1 cellular context compared by ENCODE assay signal in the genomic region with DNA sequence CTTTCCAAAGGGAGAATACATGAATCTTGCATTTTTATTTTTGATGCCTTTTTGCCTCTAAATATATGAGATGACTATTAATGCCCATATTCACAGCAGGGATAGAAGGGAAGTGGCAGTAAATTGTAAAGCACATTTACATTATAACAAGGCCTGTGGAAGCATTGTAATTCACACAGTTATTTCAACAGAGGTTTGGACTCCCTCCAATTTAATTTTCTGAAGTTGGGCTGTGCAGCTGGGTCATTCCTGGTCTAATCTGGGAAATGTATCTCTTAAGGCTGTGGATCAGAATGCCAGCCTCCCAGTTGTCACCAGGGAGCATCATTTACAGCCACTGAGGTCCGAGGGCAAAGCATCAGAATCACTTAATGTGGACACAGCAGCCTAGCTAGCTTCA.
TF ChIP-seq lines count a peak whose summit lies in the region.

No MANE protein-coding gene starts in this region.

TF ChIP-seq in GM23338, 12 proteins besides CTCF, POLR2A, EP300 and RAD21 (continued from another document):
- TF ChIP-seq, protein P1, sequence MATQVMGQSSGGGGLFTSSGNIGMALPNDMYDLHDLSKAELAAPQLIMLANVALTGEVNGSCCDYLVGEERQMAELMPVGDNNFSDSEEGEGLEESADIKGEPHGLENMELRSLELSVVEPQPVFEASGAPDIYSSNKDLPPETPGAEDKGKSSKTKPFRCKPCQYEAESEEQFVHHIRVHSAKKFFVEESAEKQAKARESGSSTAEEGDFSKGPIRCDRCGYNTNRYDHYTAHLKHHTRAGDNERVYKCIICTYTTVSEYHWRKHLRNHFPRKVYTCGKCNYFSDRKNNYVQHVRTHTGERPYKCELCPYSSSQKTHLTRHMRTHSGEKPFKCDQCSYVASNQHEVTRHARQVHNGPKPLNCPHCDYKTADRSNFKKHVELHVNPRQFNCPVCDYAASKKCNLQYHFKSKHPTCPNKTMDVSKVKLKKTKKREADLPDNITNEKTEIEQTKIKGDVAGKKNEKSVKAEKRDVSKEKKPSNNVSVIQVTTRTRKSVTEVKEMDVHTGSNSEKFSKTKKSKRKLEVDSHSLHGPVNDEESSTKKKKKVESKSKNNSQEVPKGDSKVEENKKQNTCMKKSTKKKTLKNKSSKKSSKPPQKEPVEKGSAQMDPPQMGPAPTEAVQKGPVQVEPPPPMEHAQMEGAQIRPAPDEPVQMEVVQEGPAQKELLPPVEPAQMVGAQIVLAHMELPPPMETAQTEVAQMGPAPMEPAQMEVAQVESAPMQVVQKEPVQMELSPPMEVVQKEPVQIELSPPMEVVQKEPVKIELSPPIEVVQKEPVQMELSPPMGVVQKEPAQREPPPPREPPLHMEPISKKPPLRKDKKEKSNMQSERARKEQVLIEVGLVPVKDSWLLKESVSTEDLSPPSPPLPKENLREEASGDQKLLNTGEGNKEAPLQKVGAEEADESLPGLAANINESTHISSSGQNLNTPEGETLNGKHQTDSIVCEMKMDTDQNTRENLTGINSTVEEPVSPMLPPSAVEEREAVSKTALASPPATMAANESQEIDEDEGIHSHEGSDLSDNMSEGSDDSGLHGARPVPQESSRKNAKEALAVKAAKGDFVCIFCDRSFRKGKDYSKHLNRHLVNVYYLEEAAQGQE (IDR thresholded peaks at IDR 0.05; ENCODE audit: unreplicated experiment): no peak
- TF ChIP-seq, protein P2, sequence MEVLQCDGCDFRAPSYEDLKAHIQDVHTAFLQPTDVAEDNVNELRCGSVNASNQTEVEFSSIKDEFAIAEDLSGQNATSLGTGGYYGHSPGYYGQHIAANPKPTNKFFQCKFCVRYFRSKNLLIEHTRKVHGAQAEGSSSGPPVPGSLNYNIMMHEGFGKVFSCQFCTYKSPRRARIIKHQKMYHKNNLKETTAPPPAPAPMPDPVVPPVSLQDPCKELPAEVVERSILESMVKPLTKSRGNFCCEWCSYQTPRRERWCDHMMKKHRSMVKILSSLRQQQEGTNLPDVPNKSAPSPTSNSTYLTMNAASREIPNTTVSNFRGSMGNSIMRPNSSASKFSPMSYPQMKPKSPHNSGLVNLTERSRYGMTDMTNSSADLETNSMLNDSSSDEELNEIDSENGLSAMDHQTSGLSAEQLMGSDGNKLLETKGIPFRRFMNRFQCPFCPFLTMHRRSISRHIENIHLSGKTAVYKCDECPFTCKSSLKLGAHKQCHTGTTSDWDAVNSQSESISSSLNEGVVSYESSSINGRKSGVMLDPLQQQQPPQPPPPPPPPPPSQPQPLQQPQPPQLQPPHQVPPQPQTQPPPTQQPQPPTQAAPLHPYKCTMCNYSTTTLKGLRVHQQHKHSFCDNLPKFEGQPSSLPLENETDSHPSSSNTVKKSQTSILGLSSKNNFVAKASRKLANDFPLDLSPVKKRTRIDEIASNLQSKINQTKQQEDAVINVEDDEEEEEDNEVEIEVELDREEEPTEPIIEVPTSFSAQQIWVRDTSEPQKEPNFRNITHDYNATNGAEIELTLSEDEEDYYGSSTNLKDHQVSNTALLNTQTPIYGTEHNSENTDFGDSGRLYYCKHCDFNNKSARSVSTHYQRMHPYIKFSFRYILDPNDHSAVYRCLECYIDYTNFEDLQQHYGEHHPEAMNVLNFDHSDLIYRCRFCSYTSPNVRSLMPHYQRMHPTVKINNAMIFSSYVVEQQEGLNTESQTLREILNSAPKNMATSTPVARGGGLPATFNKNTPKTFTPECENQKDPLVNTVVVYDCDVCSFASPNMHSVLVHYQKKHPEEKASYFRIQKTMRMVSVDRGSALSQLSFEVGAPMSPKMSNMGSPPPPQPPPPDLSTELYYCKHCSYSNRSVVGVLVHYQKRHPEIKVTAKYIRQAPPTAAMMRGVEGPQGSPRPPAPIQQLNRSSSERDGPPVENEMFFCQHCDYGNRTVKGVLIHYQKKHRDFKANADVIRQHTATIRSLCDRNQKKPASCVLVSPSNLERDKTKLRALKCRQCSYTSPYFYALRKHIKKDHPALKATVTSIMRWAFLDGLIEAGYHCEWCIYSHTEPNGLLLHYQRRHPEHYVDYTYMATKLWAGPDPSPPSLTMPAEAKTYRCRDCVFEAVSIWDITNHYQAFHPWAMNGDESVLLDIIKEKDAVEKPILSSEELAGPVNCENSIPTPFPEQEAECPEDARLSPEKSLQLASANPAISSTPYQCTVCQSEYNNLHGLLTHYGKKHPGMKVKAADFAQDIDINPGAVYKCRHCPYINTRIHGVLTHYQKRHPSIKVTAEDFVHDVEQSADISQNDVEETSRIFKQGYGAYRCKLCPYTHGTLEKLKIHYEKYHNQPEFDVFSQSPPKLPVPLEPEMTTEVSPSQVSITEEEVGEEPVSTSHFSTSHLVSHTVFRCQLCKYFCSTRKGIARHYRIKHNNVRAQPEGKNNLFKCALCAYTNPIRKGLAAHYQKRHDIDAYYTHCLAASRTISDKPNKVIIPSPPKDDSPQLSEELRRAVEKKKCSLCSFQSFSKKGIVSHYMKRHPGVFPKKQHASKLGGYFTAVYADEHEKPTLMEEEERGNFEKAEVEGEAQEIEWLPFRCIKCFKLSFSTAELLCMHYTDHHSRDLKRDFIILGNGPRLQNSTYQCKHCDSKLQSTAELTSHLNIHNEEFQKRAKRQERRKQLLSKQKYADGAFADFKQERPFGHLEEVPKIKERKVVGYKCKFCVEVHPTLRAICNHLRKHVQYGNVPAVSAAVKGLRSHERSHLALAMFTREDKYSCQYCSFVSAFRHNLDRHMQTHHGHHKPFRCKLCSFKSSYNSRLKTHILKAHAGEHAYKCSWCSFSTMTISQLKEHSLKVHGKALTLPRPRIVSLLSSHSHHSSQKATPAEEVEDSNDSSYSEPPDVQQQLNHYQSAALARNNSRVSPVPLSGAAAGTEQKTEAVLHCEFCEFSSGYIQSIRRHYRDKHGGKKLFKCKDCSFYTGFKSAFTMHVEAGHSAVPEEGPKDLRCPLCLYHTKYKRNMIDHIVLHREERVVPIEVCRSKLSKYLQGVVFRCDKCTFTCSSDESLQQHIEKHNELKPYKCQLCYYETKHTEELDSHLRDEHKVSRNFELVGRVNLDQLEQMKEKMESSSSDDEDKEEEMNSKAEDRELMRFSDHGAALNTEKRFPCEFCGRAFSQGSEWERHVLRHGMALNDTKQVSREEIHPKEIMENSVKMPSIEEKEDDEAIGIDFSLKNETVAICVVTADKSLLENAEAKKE (CRISPR knock-in tag; IDR thresholded peaks at IDR 0.05): no peak
- TF ChIP-seq ZNF114 (CRISPR knock-in tag; IDR thresholded peaks at IDR 0.05): no peak
- no peak for TF ChIP-seq POLR2AphosphoS5 (IDR thresholded peaks at IDR 0.05; ENCODE audit: low read depth)
- TF ChIP-seq NANOG (IDR thresholded peaks at IDR 0.05; ENCODE audit: borderline replicate concordance): no peak
- TF ChIP-seq STAT1 (IDR thresholded peaks at IDR 0.05; ENCODE audit: unreplicated experiment): no peak
